ENCODE assay signal across 1 cellular context in the genomic region with DNA sequence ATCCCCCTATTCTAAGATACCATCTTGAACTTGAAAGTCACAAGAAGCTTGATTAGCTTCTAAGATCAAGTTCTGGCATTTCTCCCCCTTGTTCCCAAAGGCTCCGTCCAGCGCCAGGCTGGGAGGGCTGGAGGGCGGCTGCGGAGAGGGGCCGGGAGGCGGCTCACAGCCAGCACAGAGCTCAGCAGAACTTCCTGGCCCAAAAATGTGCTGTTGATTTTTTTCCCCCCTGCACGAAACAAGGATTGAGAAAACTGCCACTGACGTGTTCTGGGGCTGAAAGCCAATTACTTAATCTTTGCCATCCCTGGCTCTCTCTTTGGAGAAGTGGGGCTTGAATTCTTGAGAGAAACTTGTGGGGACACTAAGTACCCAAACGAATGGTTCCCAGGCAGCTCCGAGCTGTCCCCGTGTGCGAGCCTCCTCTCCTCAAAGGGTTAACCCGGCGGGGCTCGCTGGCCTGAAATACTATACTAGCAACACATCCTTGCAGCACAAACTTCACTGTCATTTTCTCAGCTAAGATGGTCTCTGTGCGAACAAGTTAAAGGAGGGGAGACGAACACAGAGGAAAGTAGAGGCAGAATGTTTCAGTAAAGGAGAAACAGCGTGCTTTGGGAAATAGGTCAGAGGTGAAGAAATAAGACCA.
TF ChIP-seq lines count a peak whose summit lies in the region.

No MANE protein-coding gene starts in this region.

TF ChIP-seq in HepG2, 621 proteins besides CTCF, POLR2A, EP300 and RAD21 (continued from another document):
- TF ChIP-seq GTF2F1 (IDR thresholded peaks at IDR 0.05; ENCODE audit: low read length), result no peak
- TF ChIP-seq ZUFSP (CRISPR knock-in tag; IDR thresholded peaks at IDR 0.05; ENCODE audit: borderline replicate concordance), result no peak
- TF ChIP-seq, protein P1, sequence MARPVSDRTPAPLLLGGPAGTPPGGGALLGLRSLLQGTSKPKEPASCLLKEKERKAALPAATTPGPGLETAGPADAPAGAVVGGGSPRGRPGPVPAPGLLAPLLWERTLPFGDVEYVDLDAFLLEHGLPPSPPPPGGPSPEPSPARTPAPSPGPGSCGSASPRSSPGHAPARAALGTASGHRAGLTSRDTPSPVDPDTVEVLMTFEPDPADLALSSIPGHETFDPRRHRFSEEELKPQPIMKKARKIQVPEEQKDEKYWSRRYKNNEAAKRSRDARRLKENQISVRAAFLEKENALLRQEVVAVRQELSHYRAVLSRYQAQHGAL (CRISPR knock-in tag; IDR thresholded peaks at IDR 0.05; ENCODE audit: not compliant biosample characterization), result no peak
- TF ChIP-seq MTF1 (CRISPR knock-in tag; IDR thresholded peaks at IDR 0.05), result no peak
- 0 out of 2 replicates have a peak, but pooled peaks have one; percentile 41 for TF ChIP-seq ZNF331 (CRISPR knock-in tag; IDR thresholded peaks at IDR 0.05)
- 0 out of 2 replicates have a peak, but pooled peaks have one; percentile 16 for TF ChIP-seq MIER2 (CRISPR knock-in tag; IDR thresholded peaks at IDR 0.05)
- TF ChIP-seq ZSCAN22 (CRISPR knock-in tag; IDR thresholded peaks at IDR 0.05), result no peak
- TF ChIP-seq ZBTB3 (CRISPR knock-in tag; IDR thresholded peaks at IDR 0.05; ENCODE audit: borderline replicate concordance, low read depth), result no peak
- no peak for TF ChIP-seq ZNF160 (CRISPR knock-in tag; IDR thresholded peaks at IDR 0.05)
- TF ChIP-seq RFX3 (CRISPR knock-in tag; IDR thresholded peaks at IDR 0.05), result no peak
- peak; percentile 55; the same call in 1 of the 2 replicates for TF ChIP-seq ZNF724P (CRISPR knock-in tag; IDR thresholded peaks at IDR 0.05; ENCODE audit: borderline replicate concordance)
- TF ChIP-seq FOXJ3 (CRISPR knock-in tag; IDR thresholded peaks at IDR 0.05; ENCODE audit: borderline replicate concordance), result no peak
- peak; percentile 13; the same call in 1 of the 2 replicates for TF ChIP-seq MTF2 (CRISPR knock-in tag; IDR thresholded peaks at IDR 0.05; ENCODE audit: borderline replicate concordance)
- 0 out of 2 replicates have a peak, but pooled peaks have one; percentile 50 for TF ChIP-seq PRMT3 (CRISPR knock-in tag; IDR thresholded peaks at IDR 0.05; ENCODE audit: borderline replicate concordance, low read depth)
- peak; percentile 63; the same call in 1 of the 2 replicates for TF ChIP-seq SNAPC2 (CRISPR knock-in tag; IDR thresholded peaks at IDR 0.05)
- 0 out of 2 replicates have a peak, but pooled peaks have one; percentile 40 for TF ChIP-seq ZNF710 (CRISPR knock-in tag; IDR thresholded peaks at IDR 0.05; ENCODE audit: borderline replicate concordance)
- TF ChIP-seq SMARCE1 (IDR thresholded peaks at IDR 0.05; ENCODE audit: borderline replicate concordance), result no peak
- no peak for TF ChIP-seq ZNF230 (CRISPR knock-in tag; IDR thresholded peaks at IDR 0.05)
- TF ChIP-seq ZNF441 (CRISPR knock-in tag; IDR thresholded peaks at IDR 0.05; ENCODE audit: borderline replicate concordance), result no peak
- peak; percentile 60; the same call in 1 of the 2 replicates for TF ChIP-seq ZBED4 (CRISPR knock-in tag; IDR thresholded peaks at IDR 0.05; ENCODE audit: borderline replicate concordance)
- TF ChIP-seq ATF7-NPFF (CRISPR knock-in tag; IDR thresholded peaks at IDR 0.05; ENCODE audit: low read depth), result no peak
- peak; percentile 45; the same call in 1 of the 2 replicates for TF ChIP-seq REPIN1 (CRISPR knock-in tag; IDR thresholded peaks at IDR 0.05; ENCODE audit: borderline replicate concordance, low read depth)
- TF ChIP-seq ZNF780A (CRISPR knock-in tag; IDR thresholded peaks at IDR 0.05), result no peak
- no peak for TF ChIP-seq MZF1 (CRISPR knock-in tag; IDR thresholded peaks at IDR 0.05; ENCODE audit: borderline replicate concordance)
- no peak for TF ChIP-seq REXO4 (CRISPR knock-in tag; IDR thresholded peaks at IDR 0.05; ENCODE audit: borderline replicate concordance)
- TF ChIP-seq SRY (CRISPR knock-in tag; IDR thresholded peaks at IDR 0.05), result no peak
- 0 out of 2 replicates have a peak, but pooled peaks have one; percentile 13 for TF ChIP-seq THAP11 (CRISPR knock-in tag; IDR thresholded peaks at IDR 0.05)
- TF ChIP-seq NONO (IDR thresholded peaks at IDR 0.05), result no peak
- TF ChIP-seq NONO (CRISPR knock-in tag; conservative IDR thresholded peaks at IDR 0.05), result 0 out of 2 replicates have a peak, but pooled peaks have one; percentile 29
- peak; percentile 99 for TF ChIP-seq ZNF652 (CRISPR knock-in tag; IDR thresholded peaks at IDR 0.05; ENCODE audit: borderline replicate concordance, low read depth)
- no peak for TF ChIP-seq NFKB2 (CRISPR knock-in tag; IDR thresholded peaks at IDR 0.05; ENCODE audit: borderline replicate concordance)
- TF ChIP-seq LBX2 (CRISPR knock-in tag; IDR thresholded peaks at IDR 0.05; ENCODE audit: borderline replicate concordance), result no peak
- no peak for TF ChIP-seq ZNF530 (CRISPR knock-in tag; IDR thresholded peaks at IDR 0.05; ENCODE audit: low read depth)
- TF ChIP-seq ZMYM3 (CRISPR knock-in tag; IDR thresholded peaks at IDR 0.05), result peak; percentile 71; the same call in 1 of the 2 replicates
- TF ChIP-seq ZNF615 (CRISPR knock-in tag; IDR thresholded peaks at IDR 0.05; ENCODE audit: borderline replicate concordance), result peak; percentile 72; the same call in 1 of the 2 replicates
- TF ChIP-seq HNF4A (CRISPR knock-in tag; IDR thresholded peaks at IDR 0.05), result no peak
- TF ChIP-seq, protein P2, sequence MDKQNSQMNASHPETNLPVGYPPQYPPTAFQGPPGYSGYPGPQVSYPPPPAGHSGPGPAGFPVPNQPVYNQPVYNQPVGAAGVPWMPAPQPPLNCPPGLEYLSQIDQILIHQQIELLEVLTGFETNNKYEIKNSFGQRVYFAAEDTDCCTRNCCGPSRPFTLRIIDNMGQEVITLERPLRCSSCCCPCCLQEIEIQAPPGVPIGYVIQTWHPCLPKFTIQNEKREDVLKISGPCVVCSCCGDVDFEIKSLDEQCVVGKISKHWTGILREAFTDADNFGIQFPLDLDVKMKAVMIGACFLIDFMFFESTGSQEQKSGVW (CRISPR knock-in tag; IDR thresholded peaks at IDR 0.05; ENCODE audit: borderline replicate concordance), result no peak
- TF ChIP-seq SIX1 (CRISPR knock-in tag; IDR thresholded peaks at IDR 0.05; ENCODE audit: borderline replicate concordance), result peak; percentile 67; the same call in 1 of the 2 replicates
- no peak for TF ChIP-seq MYNN (CRISPR knock-in tag; IDR thresholded peaks at IDR 0.05; ENCODE audit: low read depth)
- TF ChIP-seq, protein P3, sequence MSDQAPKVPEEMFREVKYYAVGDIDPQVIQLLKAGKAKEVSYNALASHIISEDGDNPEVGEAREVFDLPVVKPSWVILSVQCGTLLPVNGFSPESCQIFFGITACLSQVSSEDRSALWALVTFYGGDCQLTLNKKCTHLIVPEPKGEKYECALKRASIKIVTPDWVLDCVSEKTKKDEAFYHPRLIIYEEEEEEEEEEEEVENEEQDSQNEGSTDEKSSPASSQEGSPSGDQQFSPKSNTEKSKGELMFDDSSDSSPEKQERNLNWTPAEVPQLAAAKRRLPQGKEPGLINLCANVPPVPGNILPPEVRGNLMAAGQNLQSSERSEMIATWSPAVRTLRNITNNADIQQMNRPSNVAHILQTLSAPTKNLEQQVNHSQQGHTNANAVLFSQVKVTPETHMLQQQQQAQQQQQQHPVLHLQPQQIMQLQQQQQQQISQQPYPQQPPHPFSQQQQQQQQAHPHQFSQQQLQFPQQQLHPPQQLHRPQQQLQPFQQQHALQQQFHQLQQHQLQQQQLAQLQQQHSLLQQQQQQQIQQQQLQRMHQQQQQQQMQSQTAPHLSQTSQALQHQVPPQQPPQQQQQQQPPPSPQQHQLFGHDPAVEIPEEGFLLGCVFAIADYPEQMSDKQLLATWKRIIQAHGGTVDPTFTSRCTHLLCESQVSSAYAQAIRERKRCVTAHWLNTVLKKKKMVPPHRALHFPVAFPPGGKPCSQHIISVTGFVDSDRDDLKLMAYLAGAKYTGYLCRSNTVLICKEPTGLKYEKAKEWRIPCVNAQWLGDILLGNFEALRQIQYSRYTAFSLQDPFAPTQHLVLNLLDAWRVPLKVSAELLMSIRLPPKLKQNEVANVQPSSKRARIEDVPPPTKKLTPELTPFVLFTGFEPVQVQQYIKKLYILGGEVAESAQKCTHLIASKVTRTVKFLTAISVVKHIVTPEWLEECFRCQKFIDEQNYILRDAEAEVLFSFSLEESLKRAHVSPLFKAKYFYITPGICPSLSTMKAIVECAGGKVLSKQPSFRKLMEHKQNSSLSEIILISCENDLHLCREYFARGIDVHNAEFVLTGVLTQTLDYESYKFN (CRISPR knock-in tag; conservative IDR thresholded peaks at IDR 0.05), result no peak
TF ChIP-seq in HepG2: peak in this region for 71.
